Comparison of ENCODE assay signal across 26 cellular contexts in the genomic region with DNA sequence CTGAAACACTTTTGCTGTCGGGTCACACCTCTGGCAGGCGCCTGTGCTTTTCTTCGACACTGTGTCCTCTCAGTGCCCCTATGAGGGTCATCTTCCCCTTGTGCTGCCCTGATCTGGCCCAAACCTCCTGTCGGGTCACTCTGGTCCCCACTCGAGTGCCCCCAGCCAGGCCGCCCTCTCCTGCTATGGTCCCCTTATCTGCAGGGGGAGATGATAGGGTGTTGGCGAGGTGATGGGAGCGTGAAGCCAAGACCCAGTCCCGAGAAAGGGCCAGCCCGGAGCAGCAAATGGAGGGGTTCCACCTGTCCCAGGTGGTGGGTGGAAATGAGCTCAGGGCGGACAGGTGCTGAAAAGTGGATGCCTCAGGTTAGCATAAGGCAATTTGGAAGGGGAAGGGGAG.
"Had no signal": no experiment of that assay in that cellular context is flagged by ENCODE, and none has a peak within 500 bp of the region (broad histone marks: within the 10 kb centered on the region; RNA-seq: fewer than 3 reads in every experiment).

No MANE protein-coding gene starts in this region.

- H3K9me3 ChIP-seq: adrenal gland, body of pancreas, gastroesophageal sphincter, right lobe of liver, tibial nerve had no signal

- DNase-seq: activated CD4-positive, alpha-beta T cell treated with anti-CD3 and anti-CD28 coated beads for 1 hour; activated CD8-positive, alpha-beta memory T cell treated with anti-CD3 and anti-CD28 coated beads, Interleukin-2, amount 10 ng/mL, durations not matched to agents 7 days and 5 days; activated CD8-positive, alpha-beta T cell treated with anti-CD3 and anti-CD28 coated beads, Interleukin-2, amount 10 ng/mL, durations not matched to agents 7 days and 5 days; activated naive CD4-positive, alpha-beta T cell treated with Interleukin-2 at 50 U/mL for 16 hours; activated naive CD8-positive, alpha-beta T cell treated with anti-CD3 and anti-CD28 coated beads for 36 hours; activated T-cell treated with anti-CD3 and anti-CD28 coated beads, Interleukin-2, amount 50 U/mL, for 48 hours; adrenal gland; body of pancreas; cerebellar nuclear complex; effector memory CD8-positive, alpha-beta T cell; head of caudate nucleus; hypothalamus; kidney glomerular epithelial cell; mammary epithelial cell; naive B cell; stimulated activated CD4-positive, alpha-beta T cell treated with anti-CD3 and anti-CD28 coated beads, Interleukin-12 subunit alpha, Interleukin-12 subunit beta, amount 100 ng/mL, for 4 hours; stimulated activated CD4-positive, alpha-beta T cell treated with anti-CD3 and anti-CD28 coated beads, Interleukin-4, amount 100 ng/mL, for 24 hours; T-helper 2 cell had no signal

- H3K9me3 Mint-ChIP-seq: activated naive CD8-positive, alpha-beta T cell treated with anti-CD3 and anti-CD28 coated beads for 36 hours; effector memory CD8-positive, alpha-beta T cell; mesothelial cell of epicardium; naive B cell; stimulated activated memory B cell treated with anti-CD40 and anti-IgM and Interleukin-4, amounts not matched to agents 10 μg/mL and 1 μg/mL and 100 μg/mL, for 72 hours had no signal

- H3K4me3 Mint-ChIP-seq: activated CD8-positive, alpha-beta memory T cell treated with anti-CD3 and anti-CD28 coated beads, Interleukin-2, amount 10 ng/mL, durations not matched to agents 7 days and 5 days; activated CD8-positive, alpha-beta T cell treated with anti-CD3 and anti-CD28 coated beads, Interleukin-2, amount 10 ng/mL, durations not matched to agents 7 days and 5 days; activated naive CD8-positive, alpha-beta T cell treated with anti-CD3 and anti-CD28 coated beads for 36 hours; effector memory CD8-positive, alpha-beta T cell; mesothelial cell of epicardium; stimulated activated memory B cell treated with anti-CD40 and anti-IgM and Interleukin-4, amounts not matched to agents 10 μg/mL and 1 μg/mL and 100 μg/mL, for 72 hours had no signal

- H3K27me3 ChIP-seq: adrenal gland, body of pancreas, dorsolateral prefrontal cortex, gastroesophageal sphincter, right lobe of liver, tibial nerve had no signal

- H3K27ac ChIP-seq: adrenal gland, body of pancreas, coronary artery, gastroesophageal sphincter, right lobe of liver, tibial nerve had no signal

- H3K27me3 Mint-ChIP-seq: activated CD8-positive, alpha-beta memory T cell treated with anti-CD3 and anti-CD28 coated beads, Interleukin-2, amount 10 ng/mL, durations not matched to agents 7 days and 5 days; activated naive CD8-positive, alpha-beta T cell treated with anti-CD3 and anti-CD28 coated beads for 36 hours; effector memory CD8-positive, alpha-beta T cell; naive B cell; stimulated activated memory B cell treated with anti-CD40 and anti-IgM and Interleukin-4, amounts not matched to agents 10 μg/mL and 1 μg/mL and 100 μg/mL, for 72 hours had no signal

- H3K4me1 Mint-ChIP-seq: mesothelial cell of epicardium had no signal

- H3K27ac Mint-ChIP-seq: activated CD8-positive, alpha-beta memory T cell treated with anti-CD3 and anti-CD28 coated beads, Interleukin-2, amount 10 ng/mL, durations not matched to agents 7 days and 5 days; activated CD8-positive, alpha-beta T cell treated with anti-CD3 and anti-CD28 coated beads, Interleukin-2, amount 10 ng/mL, durations not matched to agents 7 days and 5 days; activated naive CD8-positive, alpha-beta T cell treated with anti-CD3 and anti-CD28 coated beads for 36 hours; mesothelial cell of epicardium; stimulated activated memory B cell treated with anti-CD40 and anti-IgM and Interleukin-4, amounts not matched to agents 10 μg/mL and 1 μg/mL and 100 μg/mL, for 72 hours had no signal

- ATAC-seq: activated CD8-positive, alpha-beta memory T cell treated with anti-CD3 and anti-CD28 coated beads, Interleukin-2, amount 10 ng/mL, durations not matched to agents 7 days and 5 days; activated CD8-positive, alpha-beta T cell treated with anti-CD3 and anti-CD28 coated beads, Interleukin-2, amount 10 ng/mL, durations not matched to agents 7 days and 5 days; body of pancreas; effector memory CD8-positive, alpha-beta T cell; gastroesophageal sphincter; right lobe of liver; SK-N-SH treated with all-trans-retinoic acid at 6 μM for 48 hours; stimulated activated memory B cell treated with anti-CD40 and anti-IgM and Interleukin-4, amounts not matched to agents 10 μg/mL and 1 μg/mL and 100 μg/mL, for 72 hours had no signal
